Comparison of ENCODE assay signal across 8 cellular contexts in genomic region chr9:100427366-100428263, GRCh38. TPM values are rescaled to one million over a fixed set of nuclear protein-coding genes. Genes with fewer than 3 reads are reported as not detected.
DNase-seq lines count a peak whose midpoint lies in the region; ATAC-seq, FAIRE-seq and TF ChIP-seq lines count a peak whose summit lies in the region.

No MANE protein-coding gene starts in this region.

- DNase-seq in CD1c-positive myeloid dendritic cell (ENCODE audit: extremely low spot score) (peak; percentile 7), RPMI7951 (ENCODE audit: low read depth) (peak; percentile 77), K562 (ENCODE audit: extremely low read depth in 1 of 4, low spot score in 3 of 4) (peak in 2 of 4 experiments; percentile 50 to 70), hypothalamus (lab: John Stamatoyannopoulos, UW) (peak in 37 of 51 donors; percentile 11 to 76 (median 39)), SKM-1 (lab: John Stamatoyannopoulos, UW; ENCODE audit: unreplicated experiment) (no peak)

- in situ Hi-C loops in K562 (cut with MboI): loop anchor here (5.0 kb wide), 1 partner anchor 85 kb away; no protein-coding TSS in a partner anchor

- TF ChIP-seq EP300 in K562 (IDR thresholded peaks at IDR 0.05; ENCODE audit: low read length): no peak

- peak overlapping the region; percentile 85 for H3K4me2 ChIP-seq in K562 (ENCODE audit: insufficient read depth, low read length)

- no peaks in the 10 kb centered on the region for H3K27me3 ChIP-seq in K562 (ENCODE audit: control insufficient read depth in 2 of 2, insufficient read depth in 2 of 2, low read length in 2 of 2)
- H3K27me3 ChIP-seq in rectal smooth muscle tissue (ENCODE audit: control insufficient read depth, insufficient read depth, low read length): no peaks in the 10 kb centered on the region

- H3K9ac ChIP-seq in K562 (ENCODE audit: insufficient read depth in 1 of 2, low read depth in 2 of 2, low read length in 2 of 2) (peak overlapping the region; percentile 81 to 97), rectal smooth muscle tissue (ENCODE audit: low read length) (peak overlapping the region; percentile 30)

- H3K9me3 ChIP-seq in K562 (replicated peaks; ENCODE audit: control insufficient read depth, insufficient read depth, low read depth, low read length): no peaks in the 10 kb centered on the region

- H3K36me3 ChIP-seq in K562 (ENCODE audit: control insufficient read depth, insufficient read depth, low read length) (no peaks in the 10 kb centered on the region; the same call in 1 of the 3 replicates), rectal smooth muscle tissue (ENCODE audit: control insufficient read depth, insufficient read depth, low read length) (no peaks in the 10 kb centered on the region)

- H4K20me1 ChIP-seq in K562 (replicated peaks; ENCODE audit: control insufficient read depth, insufficient read depth, low read length): no peaks in the 10 kb centered on the region

- peaks cover 7 to 27% of the 10 kb centered on the region in 2 experiments for H3K4me1 ChIP-seq in K562 (replicated peaks in 1 of 2; ENCODE audit: control insufficient read depth in 2 of 2, insufficient read depth in 2 of 2, low read length in 2 of 2)
- H3K4me1 ChIP-seq in rectal smooth muscle tissue (ENCODE audit: control insufficient read depth, insufficient read depth, low read length): peaks cover 12% of the 10 kb centered on the region

- H3K4me3 ChIP-seq in K562: peak overlapping the region; percentile 88
- H3K4me3 ChIP-seq in rectal smooth muscle tissue (ENCODE audit: low read length): peak overlapping the region; percentile 81

- POLR2A ChIA-PET in K562 (lab: Yijun Ruan, JAX): interaction anchor here (0.5 to 1.8 kb wide), 5 partner anchors 14 to 1125 kb away, joined by 3 to 6 read pairs (median 4); no protein-coding TSS in a partner anchor

- FAIRE-seq in K562 (lab: Jason Lieb, UNC): no peak

- WGBS in K562 (ENCODE audit: insufficient coverage, low coverage, missing lambda C conversion rate): 9% methylated on average over 31 of the region's 65 CpGs

- CTCF ChIA-PET in K562 (lab: Yijun Ruan, JAX; ENCODE audit: low intra/inter-chr PET ratio): interaction anchor here (0.6 kb wide), 1 partner anchor 762 kb away, joined by 3 read pairs; no protein-coding TSS in a partner anchor

- intact Hi-C loops in K562 (cut with micrococcal nuclease): loop anchor here (5.0 kb wide), 2 partner anchors 75 to 170 kb away; partner anchors contain the start of gene TEX10

- TF ChIP-seq RAD21 in K562 (CRISPR knock-in tag; conservative IDR thresholded peaks at IDR 0.05 in 1 of 2, IDR thresholded peaks at IDR 0.05 in 1 of 2): no peak

- H3K9me1 ChIP-seq in K562 (ENCODE audit: control insufficient read depth, insufficient read depth, low read length): no peaks in the 10 kb centered on the region

- peak overlapping the region; percentile 91 for H2AFZ ChIP-seq in K562 (ENCODE audit: low read depth, low read length)

- H3K27ac ChIP-seq in K562 (ENCODE audit: extremely low read depth, low read depth, low read length) (peak overlapping the region; percentile 79), rectal smooth muscle tissue (ENCODE audit: low read depth, low read length) (peak overlapping the region; percentile 86)

- no peak for TF ChIP-seq CTCF in K562 (IDR thresholded peaks at IDR 0.05 in 2 of 3, conservative IDR thresholded peaks at IDR 0.05 in 1 of 3; ENCODE audit: insufficient read depth in 2 of 3, low read depth in 1 of 3, low read length in 3 of 3)

- peaks cover 27% of the 10 kb centered on the region for H3K79me2 ChIP-seq in K562 (ENCODE audit: control insufficient read depth, insufficient read depth, low read length)

- TF ChIP-seq POLR2A in K562 (conservative IDR thresholded peaks at IDR 0.05): no peak

- TSS peak; percentile 55 for BruUV-seq in K562 (replicated peaks; lab: Mats Ljungman, UMichigan)

- ATAC-seq in GM19452 (IDR thresholded peaks at IDR 0.05; ENCODE audit: unreplicated experiment) (peak; percentile 65), HG03469 (IDR thresholded peaks at IDR 0.05; ENCODE audit: unreplicated experiment) (peak; percentile 38), K562 (peak; percentile 69)

TF ChIP-seq in K562, 482 proteins besides CTCF, POLR2A, EP300 and RAD21 (continues in another document):
- TF ChIP-seq ZNF280B (CRISPR knock-in tag; IDR thresholded peaks at IDR 0.05) (no peak), GABPB1 (CRISPR knock-in tag; IDR thresholded peaks at IDR 0.05) (0 out of 2 replicates have a peak, but pooled peaks have one; percentile 17), SIX5 (IDR thresholded peaks at IDR 0.05; ENCODE audit: borderline replicate concordance in 1 of 2, insufficient read depth in 1 of 2, low read depth in 1 of 2, low read length in 2 of 2) (no peak), MTF1 (CRISPR knock-in tag; IDR thresholded peaks at IDR 0.05; ENCODE audit: borderline replicate concordance) (no peak), ID3 (CRISPR knock-in tag; IDR thresholded peaks at IDR 0.05) (no peak), ID3 (tag; IDR thresholded peaks at IDR 0.05) (no peak), RCOR1 (IDR thresholded peaks at IDR 0.05; ENCODE audit: borderline replicate concordance in 1 of 2, low read depth in 2 of 2, low read length in 2 of 2) (0 out of 4 replicates have a peak, but pooled peaks of 1 of the 2 experiments have one; percentile 27), NFXL1 (CRISPR knock-in tag; IDR thresholded peaks at IDR 0.05) (no peak), TCF3 (CRISPR knock-in tag; IDR thresholded peaks at IDR 0.05) (no peak), ZFX (CRISPR knock-in tag; IDR thresholded peaks at IDR 0.05) (peak; percentile 65), NONO (IDR thresholded peaks at IDR 0.05; ENCODE audit: low read depth in 2 of 2, low read length in 1 of 2) (0 out of 4 replicates have a peak, but pooled peaks of 1 of the 2 experiments have one; percentile 18), NR4A1 (CRISPR knock-in tag; IDR thresholded peaks at IDR 0.05) (no peak), NR4A1 (tag; IDR thresholded peaks at IDR 0.05) (no peak)

RNA-seq across cellular contexts. Expression of gene MSANTD3, which starts 0.7 kb away (rescaled TPM):
- 70.5 and 75.1 TPM in 2 replicates for total RNA-seq in RPMI7951 (2014; rRNA removed; shearing (Covaris generic))
- total RNA-seq in K562 (2011; cell fraction: chromatin; rRNA removed; ENCODE audit: low replicate concordance): 13.3 and 20.3 TPM in 2 replicates
- total RNA-seq in K562 (2011; cell fraction: nucleolus; rRNA removed): 6.3 and 7.0 TPM in 2 replicates
- 14.1 and 20.8 TPM in 2 replicates for total RNA-seq in K562 (2011; cell fraction: nucleoplasm; rRNA removed)
- total RNA-seq in K562 (2014; rRNA removed): 25.8 and 28.7 TPM in 2 replicates
- 22.0 and 24.3 TPM in 2 replicates for total RNA-seq in K562 (2014; rRNA removed; fragmentation: Illumina TruSeq; extraction: Trizol)
- total RNA-seq in K562 (2015; rRNA removed; fragmentation: Illumina TruSeq; extraction: Trizol): 24.0 and 24.6 TPM in 2 replicates
- total RNA-seq in K562 (2021): 22.1 and 22.3 TPM in 2 replicates
- polyA plus RNA-seq in K562 (2011; rRNA removed): 12.4 and 16.0 TPM in 2 replicates
- 8.6 and 9.9 TPM in 2 replicates for polyA plus RNA-seq in K562 (2011; cell fraction: cytosol; rRNA removed)
- polyA plus RNA-seq in K562 (2011; cell fraction: nucleus; rRNA removed): 8.3 and 8.9 TPM in 2 replicates
- polyA plus RNA-seq in K562 (2012): 15.4 and 16.9 TPM in 2 replicates
- 20.6 and 26.6 TPM in 2 replicates for polyA plus RNA-seq in K562 (2014; fragmentation: Illumina TruSeq; extraction: Trizol)
- 1 to 10 TPM; 9.4 to 9.6 TPM for polyA plus RNA-seq in K562 (2014; fragmentation: Nextera tagmentation; extraction: Ambion mirVana)
- 22.8 and 27.3 TPM in 2 replicates for polyA plus RNA-seq in K562 (2014; rRNA removed)
- 16.3 TPM in 2 replicates for polyA minus RNA-seq in K562 (2011; rRNA and poly(A)+ RNA removed)
- 5.7 and 10.7 TPM in 2 replicates for polyA minus RNA-seq in K562 (2011; cell fraction: cytosol; rRNA and poly(A)+ RNA removed)
- 3.8 and 5.8 TPM in 2 replicates for polyA minus RNA-seq in K562 (2011; cell fraction: nucleus; rRNA and poly(A)+ RNA removed)

RNA-seq across cellular contexts. Expression of gene TMEFF1, which starts 45.3 kb away (rescaled TPM):
- total RNA-seq in RPMI7951 (2014; rRNA removed; shearing (Covaris generic)): 0.48 and 2.1 TPM in 2 replicates
- total RNA-seq in K562 (2011; cell fraction: chromatin; rRNA removed; ENCODE audit: low replicate concordance): 0.19 and 0.32 TPM in 2 replicates
- total RNA-seq in K562 (2011; cell fraction: nucleolus; rRNA removed): not detected in 2 replicates
- total RNA-seq in K562 (2011; cell fraction: nucleoplasm; rRNA removed): 0.37 TPM in 1 of 2 replicates, not detected in the other
- total RNA-seq in K562 (2014; rRNA removed) (0.49 and 0.59 TPM in 2 replicates), K562 (2014; rRNA removed; fragmentation: Illumina TruSeq; extraction: Trizol) (0.11 TPM in 1 of 2 replicates, not detected in the other), K562 (2015; rRNA removed; fragmentation: Illumina TruSeq; extraction: Trizol) (0.07 TPM in 1 of 2 replicates, not detected in the other), K562 (2021) (0.83 and 1.1 TPM in 2 replicates)
- polyA plus RNA-seq in K562 (2011; rRNA removed) (0.04 and 0.08 TPM in 2 replicates), K562 (2014; fragmentation: Illumina TruSeq; extraction: Trizol) (0.30 and 0.40 TPM in 2 replicates), K562 (2014; fragmentation: Nextera tagmentation; extraction: Ambion mirVana) (not detected), K562 (2014; rRNA removed) (0.11 and 0.28 TPM in 2 replicates)
- 0.06 and 0.31 TPM in 2 replicates for polyA plus RNA-seq in K562 (2011; cell fraction: cytosol; rRNA removed)
- polyA plus RNA-seq in K562 (2011; cell fraction: nucleus; rRNA removed): 0.06 and 0.28 TPM in 2 replicates
- 0.09 and 0.18 TPM in 2 replicates for polyA plus RNA-seq in K562 (2012)
- 0.18 TPM in 1 of 2 replicates, not detected in the other for polyA minus RNA-seq in K562 (2011; rRNA and poly(A)+ RNA removed)
- polyA minus RNA-seq in K562 (2011; cell fraction: cytosol; rRNA and poly(A)+ RNA removed): 0.48 and 1.0 TPM in 2 replicates
- 0.11 TPM in 1 of 2 replicates, not detected in the other for polyA minus RNA-seq in K562 (2011; cell fraction: nucleus; rRNA and poly(A)+ RNA removed)
